In the genomic region with DNA sequence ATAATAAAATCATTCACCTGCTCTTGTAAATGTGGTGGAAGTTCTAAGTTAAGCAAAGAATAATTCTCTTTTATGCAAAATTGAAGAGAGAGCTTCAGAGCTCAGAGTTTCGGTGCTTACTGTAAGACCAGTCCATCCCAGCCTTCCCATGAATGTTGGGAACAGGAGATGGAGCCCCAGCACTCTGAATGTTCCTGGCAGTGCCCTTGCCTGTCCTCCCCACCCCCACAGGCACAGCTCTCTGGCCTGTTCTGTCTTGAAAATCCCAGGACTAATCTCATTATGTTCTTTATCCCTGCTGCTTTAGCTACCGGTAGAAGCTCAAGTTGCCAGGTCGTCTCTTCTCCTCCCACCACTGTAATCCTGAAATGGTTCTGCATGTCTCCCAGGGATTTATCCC, we compare ENCODE assay signal across 19 cellular contexts. TPM values are rescaled to one million over a fixed set of nuclear protein-coding genes. Genes with fewer than 3 reads are reported as not detected.
A peak's percentile ranks its signal among the peaks of the same experiment; 100 is the strongest.
DNase-seq lines count a peak whose midpoint lies in the region; FAIRE-seq and TF ChIP-seq lines count a peak whose summit lies in the region.
"Had no signal": no experiment of that assay in that cellular context is flagged by ENCODE, and none has a peak within 500 bp of the region (broad histone marks: within the 10 kb centered on the region; RNA-seq: fewer than 3 reads in every experiment).

No MANE protein-coding gene starts in this region.

- no peak overlapping the region for H3K56ac ChIP-seq in mesendoderm (ENCODE audit: low read length)

- H3K27me3 ChIP-seq in WERI-Rb-1 (ENCODE audit: insufficient read depth, low read depth, severe bottlenecking) = no peaks in the 10 kb centered on the region
- H3K27me3 ChIP-seq in mesendoderm (ENCODE audit: insufficient read depth, low read length, poor library complexity) = no peaks in the 10 kb centered on the region
- no peaks in the 10 kb centered on the region for H3K27me3 ChIP-seq in stomach
- H3K27me3 ChIP-seq: BLaER1 had no signal

- no peak overlapping the region for H3K18ac ChIP-seq in mesendoderm (ENCODE audit: low read length)

- H3K9me3 ChIP-seq in WERI-Rb-1 (ENCODE audit: severe bottlenecking) = peaks cover 4% of the 10 kb centered on the region
- no peaks in the 10 kb centered on the region for H3K9me3 ChIP-seq in stomach
- H3K9me3 ChIP-seq: A549, BLaER1, Caco-2 had no signal

- H2BK120ac ChIP-seq in mesendoderm (ENCODE audit: low read depth, low read length) = no peak overlapping the region

- H4K8ac ChIP-seq in mesendoderm (ENCODE audit: low read depth, low read length) = no peak overlapping the region

- no peak for FAIRE-seq in GM12892 (lab: Jason Lieb, UNC)
- FAIRE-seq: A549, GM12891 had no signal

- no peak overlapping the region for H2BK15ac ChIP-seq in mesendoderm (replicated peaks; ENCODE audit: low read depth)

- H3K36me3 ChIP-seq in WERI-Rb-1 (no peaks in the 10 kb centered on the region), mesendoderm (ENCODE audit: control insufficient read depth, insufficient read depth, low read length) (no peaks in the 10 kb centered on the region), stomach (no peaks in the 10 kb centered on the region)
- H3K36me3 ChIP-seq: BLaER1 had no signal

- H3K9ac ChIP-seq in mesendoderm (ENCODE audit: low read length) = no peak overlapping the region
- H3K9ac ChIP-seq: BLaER1 had no signal

- H3K79me2 ChIP-seq in mesendoderm (ENCODE audit: control insufficient read depth, insufficient read depth, low read length) = no peaks in the 10 kb centered on the region

- H2BK5ac ChIP-seq in mesendoderm (ENCODE audit: low read length) = no peak overlapping the region

- H3K4me1 ChIP-seq in mesendoderm (ENCODE audit: control insufficient read depth, low read depth, low read length) = no peaks in the 10 kb centered on the region
- H3K4me1 ChIP-seq in stomach = no peaks in the 10 kb centered on the region
- H3K4me1 ChIP-seq: A549, BLaER1, Caco-2 had no signal

- no peak overlapping the region for H3K4ac ChIP-seq in mesendoderm (ENCODE audit: low read depth, low read length)

- TF ChIP-seq EP300 in stomach (IDR thresholded peaks at IDR 0.05) = no peak

- TF ChIP-seq POLR2A in stomach (IDR thresholded peaks at IDR 0.05) (no peak), GM12892 (IDR thresholded peaks at IDR 0.05; ENCODE audit: low read depth, low read length) (no peak)

- H3K27ac ChIP-seq in WERI-Rb-1 (no peak overlapping the region), mesendoderm (ENCODE audit: low read depth, low read length) (no peak overlapping the region), stomach (no peak overlapping the region)
- H3K27ac ChIP-seq: A549, BLaER1 had no signal

- DNase-seq in NCI-H524 (lab: John Stamatoyannopoulos, UW) (peak; percentile 57 to 87), WERI-Rb-1 (peak; percentile 95), mesendoderm (peak; percentile 34), DMS114 treated with DMSO at 0.1 percent for 48 hours (lab: John Stamatoyannopoulos, UW; ENCODE audit: unreplicated experiment) (no peak), stomach (no peak), GM12892 (ENCODE audit: insufficient read length) (no peak), GM10248 (ENCODE audit: extremely low spot score) (no peak)
- DNase-seq: Caco-2; CD8-positive, alpha-beta memory T cell; DMS 273 treated with DMSO at 0.1 percent for 48 hours; DMS79; GOT3; H9; IMR-90 had no signal

- no peak overlapping the region for H3K23ac ChIP-seq in mesendoderm (ENCODE audit: low read length)

- TF ChIP-seq CTCF in WERI-Rb-1 (IDR thresholded peaks at IDR 0.05; ENCODE audit: low read depth, low read length) = peak; percentile 68
- TF ChIP-seq CTCF in stomach (IDR thresholded peaks at IDR 0.05) = no peak
- TF ChIP-seq CTCF in GM10248 (IDR thresholded peaks at IDR 0.05; ENCODE audit: control extremely low read depth, extremely low read depth, low read depth, missing control alignments) = no peak

- H2AK5ac ChIP-seq in mesendoderm (ENCODE audit: low read length) = no peak overlapping the region

- no CpG with 5 or more reads among the region's 3 CpGs for WGBS in mesendoderm (ENCODE audit: extremely low coverage, insufficient coverage, low lambda C conversion rate)
- 33 to 55% (median 47%) methylated on average over 3 of the region's 3 CpGs for WGBS in stomach, 5 donors

- POLR2A ChIA-PET in GM10248 (lab: Yijun Ruan, JAX) = no interaction called here

- CTCF ChIA-PET in GM10248 (lab: Yijun Ruan, JAX) = interaction anchor here (1.7 to 2.0 kb wide), 2 partner anchors 11 to 549 kb away, joined by 4 to 6 read pairs; no protein-coding TSS in a partner anchor

- intact Hi-C loops in stomach (cut with DNase I; ENCODE audit: low total_unique reads) = no loop called here

- no peak overlapping the region for H4K5ac ChIP-seq in mesendoderm (ENCODE audit: low read length)

- H3K4me2 ChIP-seq in mesendoderm (ENCODE audit: low read length) = no peak overlapping the region
- H3K4me2 ChIP-seq: A549, BLaER1 had no signal

- no peaks in the 10 kb centered on the region for H3K79me1 ChIP-seq in mesendoderm (ENCODE audit: low read length)

- H3K4me3 ChIP-seq in WERI-Rb-1 (ENCODE audit: low read depth, low read length) = no peak overlapping the region
- H3K4me3 ChIP-seq in mesendoderm (ENCODE audit: low read length) = no peak overlapping the region
- H3K4me3 ChIP-seq in stomach = no peak overlapping the region
- H3K4me3 ChIP-seq: A549, BLaER1 had no signal

RNA-seq across cellular contexts. Expression of gene LHFPL3, which starts 29.1 kb away (rescaled TPM):
- polyA plus RNA-seq in mesendoderm (2013, experiment 1 of 2) = 0.03 TPM
- not detected for polyA plus RNA-seq in mesendoderm (2013, experiment 2 of 2)
- total RNA-seq in stomach = under 1 TPM in 1 of 5 donors, not detected in 4; 0.55 TPM
- polyA plus RNA-seq in stomach = not detected
- not detected for polyA plus RNA-seq in GM12892 (2012; ENCODE audit: missing spikeins)
- total RNA-seq: Caco-2; CD8-positive, alpha-beta memory T cell; G401; H9; HT-29; IMR-90 had no signal
- polyA plus RNA-seq: A549; CD8-positive, alpha-beta memory T cell; IMR-90 had no signal

Comparison
In these comparisons a context has a peak if more than half of its experiments do, and no peak if none do; other contexts are left out.
1. DNase-seq: peak in NCI-H524 (2 of 2), WERI-Rb-1 (single experiment) and mesendoderm (single experiment); none in DMS114 treated with DMSO at 0.1 percent for 48 hours (single experiment), stomach (single experiment), GM12892 (single experiment) and GM10248 (single experiment).